Comparison of ENCODE assay signal across 29 cellular contexts in the genomic region with DNA sequence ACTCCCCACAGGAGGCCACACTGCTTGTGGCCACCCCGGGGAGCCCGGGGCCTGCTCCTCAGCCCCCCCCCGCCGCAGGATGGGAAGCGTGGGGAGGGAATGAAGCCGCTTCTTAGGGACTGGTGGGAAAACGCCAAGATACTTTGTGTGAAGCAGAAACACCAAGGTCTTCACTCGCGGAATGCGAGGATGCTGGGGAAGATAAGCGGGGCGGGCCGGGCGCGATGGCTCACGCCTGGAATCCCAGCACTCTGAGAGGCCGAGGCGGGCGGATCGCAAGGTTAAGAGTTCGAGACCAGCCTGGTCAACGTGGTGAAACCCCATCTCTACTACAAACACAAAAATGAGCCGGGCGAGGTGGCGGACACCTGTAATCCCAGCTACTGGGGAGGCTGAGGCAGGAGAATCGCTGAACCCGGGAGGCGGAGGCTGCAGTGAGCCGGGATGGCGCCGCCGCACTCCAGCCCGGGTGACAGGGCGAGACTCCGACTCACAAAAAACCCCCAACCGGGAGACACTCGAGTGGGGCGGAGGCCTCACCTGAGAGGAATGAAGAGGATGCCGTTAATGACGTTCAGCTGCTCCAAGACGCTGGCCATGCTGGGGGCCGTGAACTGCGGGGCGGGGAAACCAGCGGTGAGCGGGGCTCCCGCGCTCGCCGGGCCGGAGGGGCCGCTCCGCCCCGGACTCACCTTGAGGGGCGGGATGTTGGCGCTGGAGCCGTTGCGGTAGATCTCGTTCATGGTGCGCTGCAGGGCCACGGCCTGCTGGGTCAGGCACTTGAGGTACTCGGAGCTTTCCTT. TPM values are rescaled to one million over a fixed set of nuclear protein-coding genes. Genes with fewer than 3 reads are reported as not detected.
DNase-seq lines count a peak whose midpoint lies in the region; ATAC-seq, FAIRE-seq and TF ChIP-seq lines count a peak whose summit lies in the region.
"Had no signal": no experiment of that assay in that cellular context is flagged by ENCODE, and none has a peak within 500 bp of the region (broad histone marks: within the 10 kb centered on the region; RNA-seq: fewer than 3 reads in every experiment).

No MANE protein-coding gene starts in this region.

- POLR2A ChIA-PET in activated CD4-positive, alpha-beta memory T cell treated with anti-CD3 and anti-CD28 coated beads for 36 hours (lab: Charles Lee): no interaction called here
- POLR2A ChIA-PET in activated CD4-positive, alpha-beta memory T cell treated with anti-CD3 and anti-CD28 coated beads, Interleukin-2, amount 10 ng/mL, durations not matched to agents 7 days and 5 days (lab: Charles Lee): no interaction called here
- POLR2A ChIA-PET in HEK293 (lab: Yijun Ruan, JAX): interaction anchor here (0.5 to 0.6 kb wide), 2 partner anchors 29 to 145 kb away, joined by 3 to 6 read pairs; no protein-coding TSS in a partner anchor
- POLR2A ChIA-PET in activated CD4-positive, alpha-beta T cell treated with anti-CD3 and anti-CD28 coated beads for 36 hours (lab: Charles Lee): no interaction called here

- no peak for TF ChIP-seq CTCF in HEK293 (tag by site-specific recombination; IDR thresholded peaks at IDR 0.05)
- TF ChIP-seq CTCF in kidney (IDR thresholded peaks at IDR 0.05; ENCODE audit: borderline replicate concordance, extremely low read depth, insufficient read depth): no peak
- no peak for TF ChIP-seq CTCF in thyroid gland (IDR thresholded peaks at IDR 0.05)

- H3K4me1 ChIP-seq in HEK293 (ENCODE audit: control insufficient read depth, insufficient read depth, low read length) (no peaks in the 10 kb centered on the region), kidney (ENCODE audit: control insufficient read depth in 1 of 2, insufficient read depth in 1 of 2, low read depth in 1 of 2, low read length in 2 of 2) (no peaks in the 10 kb centered on the region), thyroid gland (peaks cover 38 to 42% of the 10 kb centered on the region in 2 donors)

- peaks cover 3% of the 10 kb centered on the region for H3K36me3 Mint-ChIP-seq in activated CD4-positive, alpha-beta memory T cell treated with anti-CD3 and anti-CD28 coated beads for 36 hours
- peaks cover 10% of the 10 kb centered on the region for H3K36me3 Mint-ChIP-seq in activated CD4-positive, alpha-beta memory T cell treated with anti-CD3 and anti-CD28 coated beads, Interleukin-2, amount 10 ng/mL, durations not matched to agents 7 days and 5 days (ENCODE audit: low read depth)
- H3K36me3 Mint-ChIP-seq in activated CD4-positive, alpha-beta T cell treated with anti-CD3 and anti-CD28 coated beads for 36 hours (ENCODE audit: low read depth): peaks cover 22% of the 10 kb centered on the region

- H3K36me3 ChIP-seq in HEK293 (ENCODE audit: control insufficient read depth in 2 of 2, insufficient read depth in 1 of 2, low read length in 2 of 2) (peaks cover 7 to 67% of the 10 kb centered on the region in 2 experiments; a peak in 2 of 3 replicates), kidney (ENCODE audit: control insufficient read depth in 1 of 2, insufficient read depth in 2 of 2, low read length in 2 of 2) (peaks cover 5 to 17% of the 10 kb centered on the region in 2 donors), thyroid gland (peaks cover 35 to 44% of the 10 kb centered on the region in 2 donors)

- no peaks in the 10 kb centered on the region for H3K27me3 ChIP-seq in thyroid gland
- H3K27me3 ChIP-seq: cardiac muscle cell, neutrophil, suprapubic skin had no signal

- no peaks in the 10 kb centered on the region for H3K27me3 Mint-ChIP-seq in activated CD4-positive, alpha-beta memory T cell treated with anti-CD3 and anti-CD28 coated beads for 36 hours
- no peaks in the 10 kb centered on the region for H3K27me3 Mint-ChIP-seq in activated CD4-positive, alpha-beta memory T cell treated with anti-CD3 and anti-CD28 coated beads, Interleukin-2, amount 10 ng/mL, durations not matched to agents 7 days and 5 days
- no peaks in the 10 kb centered on the region for H3K27me3 Mint-ChIP-seq in activated CD4-positive, alpha-beta T cell treated with anti-CD3 and anti-CD28 coated beads for 36 hours
- H3K27me3 Mint-ChIP-seq: activated B cell treated with CpG ODN at 0.5 μM for 24 hours; activated naive CD4-positive, alpha-beta T cell treated with anti-CD3 and anti-CD28 coated beads, Interleukin-2, amount 50 U/mL, for 24 hours; CD4-positive, alpha-beta memory T cell; stimulated activated naive B cell treated with anti-CD40 and anti-IgM and Interleukin-4, amounts not matched to agents 10 μg/mL and 1 μg/mL and 100 μg/mL, for 72 hours had no signal

- FAIRE-seq in kidney (lab: Jason Lieb, UNC): no peak

- no peak for ATAC-seq in activated CD4-positive, alpha-beta T cell treated with anti-CD3 and anti-CD28 coated beads for 36 hours
- ATAC-seq: Panc1; stimulated activated naive B cell treated with anti-CD40 and anti-IgM and Interleukin-4, amounts not matched to agents 10 μg/mL and 1 μg/mL and 100 μg/mL, for 72 hours had no signal

- no peak for TF ChIP-seq POLR2A in thyroid gland (IDR thresholded peaks at IDR 0.05)

- H3K27ac Mint-ChIP-seq in activated CD4-positive, alpha-beta memory T cell treated with anti-CD3 and anti-CD28 coated beads for 36 hours: no peak overlapping the region
- H3K27ac Mint-ChIP-seq in activated CD4-positive, alpha-beta memory T cell treated with anti-CD3 and anti-CD28 coated beads, Interleukin-2, amount 10 ng/mL, durations not matched to agents 7 days and 5 days: no peak overlapping the region
- H3K27ac Mint-ChIP-seq in activated CD4-positive, alpha-beta T cell treated with anti-CD3 and anti-CD28 coated beads for 36 hours: no peak overlapping the region
- H3K27ac Mint-ChIP-seq: activated B cell treated with CpG ODN at 0.5 μM for 24 hours had no signal

- peak; percentile 8 for DNase-seq in activated CD4-positive, alpha-beta memory T cell treated with anti-CD3 and anti-CD28 coated beads for 36 hours
- no peak for DNase-seq in activated CD4-positive, alpha-beta memory T cell treated with anti-CD3 and anti-CD28 coated beads, Interleukin-2, amount 10 ng/mL, durations not matched to agents 7 days and 5 days
- DNase-seq in kidney (peak; percentile 63), thyroid gland (no peak), LoVo (ENCODE audit: low spot score) (no peak), NCI-H748 (lab: John Stamatoyannopoulos, UW; ENCODE audit: unreplicated experiment) (no peak)
- DNase-seq in activated CD4-positive, alpha-beta T cell treated with anti-CD3 and anti-CD28 coated beads for 36 hours: no peak
- DNase-seq: activated B cell treated with CpG ODN at 0.5 μM for 24 hours; activated CD4-positive, alpha-beta T cell treated with anti-CD3 and anti-CD28 coated beads, Interleukin-2, amount 50 U/mL, for 48 hours; activated T-cell treated with anti-CD3 and anti-CD28 coated beads, Interleukin-2, amount 50 U/mL, for 72 hours; CD4-positive, alpha-beta memory T cell; dermis blood vessel endothelial cell; DMS 273 treated with DMSO at 0.1 percent for 48 hours; kidney glomerular epithelial cell; MV-4-11; NCI-H2171; NCI-H524 treated with DMSO at 0.1 percent for 48 hours; SIG-M5; stimulated activated naive B cell treated with anti-CD40 and anti-IgM and Interleukin-4, amounts not matched to agents 10 μg/mL and 1 μg/mL and 100 μg/mL, for 72 hours had no signal

- no peaks in the 10 kb centered on the region for H3K9me3 Mint-ChIP-seq in activated CD4-positive, alpha-beta memory T cell treated with anti-CD3 and anti-CD28 coated beads for 36 hours
- H3K9me3 Mint-ChIP-seq in activated CD4-positive, alpha-beta memory T cell treated with anti-CD3 and anti-CD28 coated beads, Interleukin-2, amount 10 ng/mL, durations not matched to agents 7 days and 5 days: no peaks in the 10 kb centered on the region
- H3K9me3 Mint-ChIP-seq in activated CD4-positive, alpha-beta T cell treated with anti-CD3 and anti-CD28 coated beads for 36 hours (ENCODE audit: low read depth): no peaks in the 10 kb centered on the region
- H3K9me3 Mint-ChIP-seq: activated B cell treated with CpG ODN at 0.5 μM for 24 hours; activated naive CD4-positive, alpha-beta T cell treated with anti-CD3 and anti-CD28 coated beads, Interleukin-2, amount 50 U/mL, for 24 hours; activated T-cell treated with anti-CD3 and anti-CD28 coated beads, Interleukin-2, amount 50 U/mL, for 72 hours; CD4-positive, alpha-beta memory T cell; stimulated activated naive B cell treated with anti-CD40 and anti-IgM and Interleukin-4, amounts not matched to agents 10 μg/mL and 1 μg/mL and 100 μg/mL, for 72 hours had no signal

- no peak overlapping the region for H3K4me3 Mint-ChIP-seq in activated CD4-positive, alpha-beta memory T cell treated with anti-CD3 and anti-CD28 coated beads for 36 hours
- no peak overlapping the region for H3K4me3 Mint-ChIP-seq in activated CD4-positive, alpha-beta memory T cell treated with anti-CD3 and anti-CD28 coated beads, Interleukin-2, amount 10 ng/mL, durations not matched to agents 7 days and 5 days
- H3K4me3 Mint-ChIP-seq in activated CD4-positive, alpha-beta T cell treated with anti-CD3 and anti-CD28 coated beads for 36 hours: no peak overlapping the region
- H3K4me3 Mint-ChIP-seq: activated B cell treated with CpG ODN at 0.5 μM for 24 hours; activated naive CD4-positive, alpha-beta T cell treated with anti-CD3 and anti-CD28 coated beads, Interleukin-2, amount 50 U/mL, for 24 hours; activated T-cell treated with anti-CD3 and anti-CD28 coated beads, Interleukin-2, amount 50 U/mL, for 72 hours; CD4-positive, alpha-beta memory T cell; stimulated activated naive B cell treated with anti-CD40 and anti-IgM and Interleukin-4, amounts not matched to agents 10 μg/mL and 1 μg/mL and 100 μg/mL, for 72 hours had no signal

- H3K4me3 ChIP-seq in HEK293 (ENCODE audit: low read depth, low read length) (no peak overlapping the region), kidney (ENCODE audit: low read length in 2 of 2) (no peak overlapping the region), thyroid gland (replicated peaks in 1 of 3) (no peak overlapping the region)
- H3K4me3 ChIP-seq: cardiac muscle cell, suprapubic skin had no signal

- intact Hi-C loops in activated CD4-positive, alpha-beta memory T cell treated with anti-CD3 and anti-CD28 coated beads for 36 hours (cut with micrococcal nuclease): no loop called here
- intact Hi-C loops in kidney (cut with DNase I): no loop called here
- intact Hi-C loops in thyroid gland (cut with DNase I): loop anchor here (10.0 kb wide), 1 partner anchor 96 kb away; a partner anchor contains a TSS
- intact Hi-C loops in activated CD4-positive, alpha-beta T cell treated with anti-CD3 and anti-CD28 coated beads for 36 hours (cut with DNase I, micrococcal nuclease): no loop called here

- peaks cover 5% of the 10 kb centered on the region for H3K4me1 Mint-ChIP-seq in activated CD4-positive, alpha-beta memory T cell treated with anti-CD3 and anti-CD28 coated beads for 36 hours (ENCODE audit: low read depth)
- H3K4me1 Mint-ChIP-seq in activated CD4-positive, alpha-beta memory T cell treated with anti-CD3 and anti-CD28 coated beads, Interleukin-2, amount 10 ng/mL, durations not matched to agents 7 days and 5 days: peaks cover 16% of the 10 kb centered on the region
- peaks cover 10% of the 10 kb centered on the region for H3K4me1 Mint-ChIP-seq in activated CD4-positive, alpha-beta T cell treated with anti-CD3 and anti-CD28 coated beads for 36 hours

- WGBS in thyroid gland, 2 donors: 93 to 95% methylated on average over 54 to 62 of the region's 62 CpGs

- H3K9me3 ChIP-seq in HEK293 (ENCODE audit: control insufficient read depth, insufficient read depth, low read depth, low read length) (no peaks in the 10 kb centered on the region), kidney (ENCODE audit: control insufficient read depth in 1 of 2, low read length in 2 of 2) (no peaks in the 10 kb centered on the region), thyroid gland (no peaks in the 10 kb centered on the region)
- H3K9me3 ChIP-seq: neutrophil, suprapubic skin had no signal

- CTCF ChIA-PET in activated CD4-positive, alpha-beta memory T cell treated with anti-CD3 and anti-CD28 coated beads for 36 hours (lab: Charles Lee): no interaction called here
- CTCF ChIA-PET in activated CD4-positive, alpha-beta memory T cell treated with anti-CD3 and anti-CD28 coated beads, Interleukin-2, amount 10 ng/mL, durations not matched to agents 7 days and 5 days (lab: Charles Lee): no interaction called here
- CTCF ChIA-PET in HEK293 (lab: Yijun Ruan, JAX): interaction anchor here (0.9 kb wide), 1 partner anchor 16 kb away, joined by 3 read pairs; no protein-coding TSS in a partner anchor
- CTCF ChIA-PET in activated CD4-positive, alpha-beta T cell treated with anti-CD3 and anti-CD28 coated beads for 36 hours (lab: Charles Lee): interaction anchor here (0.6 kb wide), 1 partner anchor 920 kb away, joined by 3 read pairs; no protein-coding TSS in a partner anchor

- H3K9ac ChIP-seq in kidney (ENCODE audit: low read length in 2 of 2): no peak overlapping the region
- H3K9ac ChIP-seq: KMS-11 had no signal

- no peak overlapping the region for H3K27ac ChIP-seq in HEK293 (ENCODE audit: extremely low read depth, low read depth, low read length)
- H3K27ac ChIP-seq in kidney (ENCODE audit: low read depth in 2 of 2, low read length in 2 of 2): no peak overlapping the region
- peak overlapping the region in 2 of 3 donors; percentile 95 to 97 for H3K27ac ChIP-seq in thyroid gland
- H3K27ac ChIP-seq: 22Rv1, cardiac muscle cell, KMS-11, neutrophil, suprapubic skin had no signal

RNA-seq across cellular contexts. Expression of a gene that starts 20.3 kb away (rescaled TPM):
- total RNA-seq in activated CD4-positive, alpha-beta memory T cell treated with anti-CD3 and anti-CD28 coated beads for 36 hours: 10 to 100 TPM; 78.4 to 80.4 TPM
- 10 to 100 TPM; 36.4 to 37.9 TPM for total RNA-seq in activated CD4-positive, alpha-beta memory T cell treated with anti-CD3 and anti-CD28 coated beads, Interleukin-2, amount 10 ng/mL, durations not matched to agents 7 days and 5 days
- 93.1 TPM for total RNA-seq in kidney
- polyA plus RNA-seq in kidney (ENCODE audit: insufficient read depth, low read depth, low replicate concordance): 49.5 TPM
- total RNA-seq in thyroid gland: 10 to 100 TPM; 45.7 to 99.2 (median 78.6) TPM
- total RNA-seq in activated CD4-positive, alpha-beta T cell treated with anti-CD3 and anti-CD28 coated beads for 36 hours: 100 to 1,000 TPM; 107 to 123 TPM

RNA-seq across cellular contexts. Expression of a gene that starts 58.2 kb away (rescaled TPM):
- under 1 TPM in 1 of 2 experiments, not detected in 1; 0.10 TPM for total RNA-seq in activated CD4-positive, alpha-beta memory T cell treated with anti-CD3 and anti-CD28 coated beads for 36 hours
- under 1 TPM in 1 of 2 experiments, not detected in 1; 0.10 TPM for total RNA-seq in activated CD4-positive, alpha-beta memory T cell treated with anti-CD3 and anti-CD28 coated beads, Interleukin-2, amount 10 ng/mL, durations not matched to agents 7 days and 5 days
- total RNA-seq in kidney (1.0 TPM), thyroid gland (under 1 TPM in 1 of 4 donors, not detected in 3; 0.25 TPM)
- polyA plus RNA-seq in kidney (ENCODE audit: insufficient read depth, low read depth, low replicate concordance): 0.11 TPM
- not detected for total RNA-seq in activated CD4-positive, alpha-beta T cell treated with anti-CD3 and anti-CD28 coated beads for 36 hours
- total RNA-seq: activated B cell treated with CpG ODN at 0.5 μM for 24 hours, dermis blood vessel endothelial cell, lung microvascular endothelial cell, skeletal muscle tissue had no signal
- polyA plus RNA-seq: CD4-positive, alpha-beta memory T cell had no signal

Comparison
In these comparisons a context has a peak if more than half of its experiments do, and no peak if none do; other contexts are left out.
1. DNase-seq: peak in activated CD4-positive, alpha-beta memory T cell treated with anti-CD3 and anti-CD28 coated beads for 36 hours (single experiment) and kidney (single experiment); none in activated CD4-positive, alpha-beta memory T cell treated with anti-CD3 and anti-CD28 coated beads, Interleukin-2, amount 10 ng/mL, durations not matched to agents 7 days and 5 days (single experiment), thyroid gland (0 of 2), activated CD4-positive, alpha-beta T cell treated with anti-CD3 and anti-CD28 coated beads for 36 hours (single experiment), LoVo (single experiment) and NCI-H748 (single experiment).
2. H3K27ac ChIP-seq: peak in thyroid gland (2 of 3); none in HEK293 (single experiment) and kidney (0 of 2).
3. CTCF ChIA-PET loops: an anchor here in HEK293 (0.9 kb wide) and activated CD4-positive, alpha-beta T cell treated with anti-CD3 and anti-CD28 coated beads for 36 hours (0.6 kb wide); none called in activated CD4-positive, alpha-beta memory T cell treated with anti-CD3 and anti-CD28 coated beads for 36 hours and activated CD4-positive, alpha-beta memory T cell treated with anti-CD3 and anti-CD28 coated beads, Interleukin-2, amount 10 ng/mL, durations not matched to agents 7 days and 5 days.